In the genomic region with DNA sequence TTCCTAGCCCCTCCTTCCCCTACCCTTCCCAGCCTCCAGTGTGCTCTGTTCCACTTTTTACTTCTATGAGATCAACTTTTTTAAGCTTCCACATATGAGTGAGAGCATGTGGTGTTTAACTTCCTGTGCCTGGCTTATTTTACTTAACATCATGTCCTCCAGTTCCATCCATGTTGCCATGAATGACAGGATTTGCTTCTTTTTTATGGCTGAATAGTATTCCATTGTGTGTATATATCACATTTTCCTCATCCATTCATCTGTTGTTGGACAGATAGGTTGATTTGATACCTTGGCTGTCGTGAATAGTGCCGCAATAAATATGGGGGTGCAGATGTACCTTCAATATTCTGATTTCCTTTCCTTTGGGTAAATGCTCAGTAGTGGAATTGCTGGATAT, we compare ENCODE assay signal across 18 cellular contexts.
"Had no signal": no experiment of that assay in that cellular context is flagged by ENCODE, and none has a peak within 500 bp of the region (broad histone marks: within the 10 kb centered on the region; RNA-seq: fewer than 3 reads in every experiment).

No MANE protein-coding gene starts in this region.

- H3K4me1 Mint-ChIP-seq: nephron progenitor cell had no signal

- H3K27me3 Mint-ChIP-seq: effector memory CD8-positive, alpha-beta T cell had no signal

- H3K9me3 Mint-ChIP-seq: effector memory CD8-positive, alpha-beta T cell; nephron progenitor cell had no signal

- H3K27me3 ChIP-seq: adrenal gland, gastrocnemius medialis, heart right ventricle, suprapubic skin, upper lobe of left lung had no signal

- H3K9me3 ChIP-seq: adrenal gland, gastrocnemius medialis, heart right ventricle, suprapubic skin, upper lobe of left lung had no signal

- ATAC-seq: effector memory CD8-positive, alpha-beta T cell; gastrocnemius medialis; heart right ventricle; left lobe of liver; stimulated activated naive CD8-positive, alpha-beta T cell treated with anti-CD3 and anti-CD28 coated beads, Interleukin-15, Interleukin-2, amounts not matched to agents 100 U/mL and 50 U/mL, for 24 hours had no signal

- H3K4me3 Mint-ChIP-seq: effector memory CD8-positive, alpha-beta T cell; nephron progenitor cell; T-helper 1 cell treated with Interleukin-12 subunit alpha and Interleukin-12 subunit beta and Interleukin-4 antibody, amounts not matched to agents 30 μg/mL and 1 μg/mL, for 36 hours had no signal

- H3K27ac Mint-ChIP-seq: nephron progenitor cell had no signal

- DNase-seq: activated CD4-positive, alpha-beta T cell treated with anti-CD3 and anti-CD28 coated beads for 1 hour; activated CD8-positive, alpha-beta memory T cell treated with anti-CD3 and anti-CD28 coated beads for 24 hours; activated naive CD4-positive, alpha-beta T cell treated with anti-CD3 and anti-CD28 coated beads, Interleukin-2, amount 50 U/mL, for 16 hours; central memory CD4-positive, alpha-beta T cell; effector memory CD8-positive, alpha-beta T cell; gastrocnemius medialis; heart right ventricle; islet precursor cell; mesenchymal stem cell; nephron progenitor cell; stimulated activated CD4-positive, alpha-beta T cell treated with anti-CD3 and anti-CD28 coated beads, Interleukin-12 subunit alpha, Interleukin-12 subunit beta, amount 100 ng/mL, for 4 hours; stimulated activated naive CD8-positive, alpha-beta T cell treated with anti-CD3 and anti-CD28 coated beads, Interleukin-15, Interleukin-2, amounts not matched to agents 100 U/mL and 50 U/mL, for 24 hours; upper lobe of left lung had no signal

- H3K27ac ChIP-seq: epithelial cell of prostate, gastrocnemius medialis, suprapubic skin, upper lobe of left lung had no signal

- H3K36me3 ChIP-seq: adrenal gland, gastrocnemius medialis, heart right ventricle, suprapubic skin, upper lobe of left lung had no signal

- H3K4me3 ChIP-seq: adrenal gland, gastrocnemius medialis, heart right ventricle, suprapubic skin, upper lobe of left lung had no signal
